ENCODE assay signal across 26 cellular contexts in genomic region chr16:73101568-73101967, GRCh38.
"Had no signal": no experiment of that assay in that cellular context is flagged by ENCODE, and none has a peak within 500 bp of the region (broad histone marks: within the 10 kb centered on the region; RNA-seq: fewer than 3 reads in every experiment).

No MANE protein-coding gene starts in this region.

- FAIRE-seq: endometrium, islet of Langerhans, keratinocyte had no signal

- H3K27ac Mint-ChIP-seq: dendritic cell treated with granulocyte-macrophage colony-stimulating factor and Interleukin-4, amounts not matched to agents 40 ng/mL and 50 ng/mL, for 4 days; effector memory CD8-positive, alpha-beta T cell; endodermal cell had no signal

- H3K4me3 ChIP-seq: colonic mucosa, esophagus squamous epithelium, gastrocnemius medialis, heart right ventricle, left lung, lower lobe of right lung had no signal

- H3K4me1 ChIP-seq: colonic mucosa, esophagus squamous epithelium, heart right ventricle, left lung, lower lobe of right lung had no signal

- DNase-seq: colonic mucosa; cortex of kidney; effector CD8-positive, alpha-beta T cell; effector memory CD8-positive, alpha-beta T cell; endodermal cell; erythroblast; esophagus squamous epithelium; foreskin fibroblast; foreskin melanocyte; gastrocnemius medialis; glutamatergic neuron; head of caudate nucleus; heart right ventricle; hippocampal formation; left cardiac atrium; left lung; left ventricle myocardium superior; lower lobe of right lung; mesendoderm; midbrain had no signal

- H3K9me3 ChIP-seq: colonic mucosa, esophagus squamous epithelium, gastrocnemius medialis, heart right ventricle, left lung, lower lobe of right lung had no signal

- H3K4me3 Mint-ChIP-seq: dendritic cell treated with granulocyte-macrophage colony-stimulating factor and Interleukin-4, amounts not matched to agents 40 ng/mL and 50 ng/mL, for 4 days; effector memory CD8-positive, alpha-beta T cell; endodermal cell had no signal

- H3K36me3 ChIP-seq: colonic mucosa, esophagus squamous epithelium, gastrocnemius medialis, heart right ventricle, left lung, lower lobe of right lung had no signal

- H3K27ac ChIP-seq: colonic mucosa, epithelial cell of prostate, esophagus squamous epithelium, gastrocnemius medialis, heart right ventricle, left lung, lower lobe of right lung had no signal

- H3K4me1 Mint-ChIP-seq: endodermal cell had no signal

- ATAC-seq: effector memory CD8-positive, alpha-beta T cell; esophagus mucosa; gastrocnemius medialis; heart right ventricle; left cardiac atrium; left lung; left ventricle myocardium superior; lower lobe of right lung had no signal

- H3K27me3 ChIP-seq: colonic mucosa, gastrocnemius medialis, heart right ventricle, left lung had no signal

- H3K9me3 Mint-ChIP-seq: dendritic cell treated with granulocyte-macrophage colony-stimulating factor and Interleukin-4, amounts not matched to agents 40 ng/mL and 50 ng/mL, for 4 days; endodermal cell had no signal
